In the genomic region with DNA sequence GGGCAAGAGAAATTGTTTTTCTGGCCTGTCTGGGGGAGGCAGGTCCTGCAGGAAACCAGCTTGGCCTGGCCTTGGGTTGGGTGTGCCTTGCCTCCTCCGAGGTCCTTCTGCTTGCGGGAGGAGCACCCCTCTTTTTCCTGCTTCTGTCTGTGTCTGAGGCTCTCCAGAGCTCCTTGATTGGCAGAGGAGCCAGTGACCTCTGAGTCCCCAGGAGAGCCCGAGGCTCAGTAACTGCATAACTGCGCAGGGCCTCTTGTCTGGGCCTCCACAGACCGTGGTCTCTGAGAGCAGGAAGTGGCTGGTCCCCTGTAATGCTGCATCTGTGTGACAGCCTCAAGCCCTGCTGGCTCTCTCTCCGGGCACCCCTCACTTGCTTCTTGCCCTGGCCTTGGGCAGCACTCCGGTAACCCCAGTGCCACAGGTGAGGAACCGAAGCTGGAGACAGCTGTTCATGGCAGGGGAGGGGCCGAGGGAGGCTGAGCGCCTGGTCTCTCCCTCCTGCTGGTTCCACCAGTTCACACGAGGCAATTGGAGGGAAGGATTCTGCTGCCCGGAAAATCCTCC, we compare ENCODE assay signal across 8 cellular contexts. TPM values are rescaled to one million over a fixed set of nuclear protein-coding genes. Genes with fewer than 3 reads are reported as not detected.
DNase-seq lines count a peak whose midpoint lies in the region; ATAC-seq and TF ChIP-seq lines count a peak whose summit lies in the region.

No MANE protein-coding gene starts in this region.

- no peak for TF ChIP-seq RAD21 in liver (IDR thresholded peaks at IDR 0.05)

- H3K4me3 Mint-ChIP-seq in activated naive CD4-positive, alpha-beta T cell treated with anti-CD3 and anti-CD28 coated beads for 36 hours = peak overlapping the region; percentile 87
- peak overlapping the region; percentile 94 for H3K4me3 Mint-ChIP-seq in activated naive CD8-positive, alpha-beta T cell

- peak; percentile 21 for DNase-seq in activated naive CD4-positive, alpha-beta T cell treated with anti-CD3 and anti-CD28 coated beads for 36 hours
- DNase-seq in activated naive CD4-positive, alpha-beta T cell (lab: John Stamatoyannopoulos, UW) = no peak
- DNase-seq in transverse colon (peak; percentile 47), retina (no peak)

- H3K27ac Mint-ChIP-seq in activated naive CD4-positive, alpha-beta T cell treated with anti-CD3 and anti-CD28 coated beads for 36 hours = peak overlapping the region; percentile 87
- peak overlapping the region; percentile 92 for H3K27ac Mint-ChIP-seq in activated naive CD8-positive, alpha-beta T cell

- H3K9me3 Mint-ChIP-seq in activated naive CD4-positive, alpha-beta T cell treated with anti-CD3 and anti-CD28 coated beads for 36 hours = no peaks in the 10 kb centered on the region
- no peaks in the 10 kb centered on the region for H3K9me3 Mint-ChIP-seq in activated naive CD8-positive, alpha-beta T cell (ENCODE audit: low read depth)

- no peaks in the 10 kb centered on the region for H3K27me3 Mint-ChIP-seq in activated naive CD4-positive, alpha-beta T cell treated with anti-CD3 and anti-CD28 coated beads for 36 hours (ENCODE audit: low read depth)
- H3K27me3 Mint-ChIP-seq in activated naive CD8-positive, alpha-beta T cell = no peaks in the 10 kb centered on the region

- ATAC-seq in HG02852 (IDR thresholded peaks at IDR 0.05; ENCODE audit: unreplicated experiment) (no peak), HG03469 (IDR thresholded peaks at IDR 0.05; ENCODE audit: unreplicated experiment) (no peak)

- H3K27ac ChIP-seq in liver (ENCODE audit: low read depth in 1 of 2, low read length in 2 of 2) (peak overlapping the region in 1 of 2 donors; percentile 41), transverse colon (peak overlapping the region; percentile 93 to 98 (median 97))

- peak; percentile 25 for TF ChIP-seq POLR2A in transverse colon (IDR thresholded peaks at IDR 0.05)

- peaks cover 35% of the 10 kb centered on the region for H3K4me1 Mint-ChIP-seq in activated naive CD4-positive, alpha-beta T cell treated with anti-CD3 and anti-CD28 coated beads for 36 hours (ENCODE audit: low read depth)
- peaks cover 17% of the 10 kb centered on the region for H3K4me1 Mint-ChIP-seq in activated naive CD8-positive, alpha-beta T cell (ENCODE audit: low read depth)

- H3K4me1 ChIP-seq in liver (ENCODE audit: control insufficient read depth in 4 of 4, insufficient read depth in 4 of 4, low read length in 3 of 4) (peaks cover 22 to 57% (median 42%) of the 10 kb centered on the region in 4 donors), transverse colon (peaks cover 38 to 62% (median 59%) of the 10 kb centered on the region in 4 donors)

- peaks cover 4% of the 10 kb centered on the region for H3K36me3 Mint-ChIP-seq in activated naive CD4-positive, alpha-beta T cell treated with anti-CD3 and anti-CD28 coated beads for 36 hours (ENCODE audit: low read depth)
- peaks cover 2% of the 10 kb centered on the region for H3K36me3 Mint-ChIP-seq in activated naive CD8-positive, alpha-beta T cell

- H3K36me3 ChIP-seq in liver (ENCODE audit: control insufficient read depth in 4 of 4, insufficient read depth in 3 of 4, low read depth in 1 of 4, low read length in 3 of 4) = no peaks in the 10 kb centered on the region
- H3K36me3 ChIP-seq in transverse colon = no peaks in the 10 kb centered on the region

- H3K9ac ChIP-seq in liver (ENCODE audit: low read depth in 1 of 2, low read length in 2 of 2) = peak overlapping the region in 1 of 2 donors; percentile 56

- TF ChIP-seq CTCF in liver (IDR thresholded peaks at IDR 0.05; ENCODE audit: low read depth, low read length, missing input control) (no peak), transverse colon (IDR thresholded peaks at IDR 0.05) (no peak)

- intact Hi-C loops in activated naive CD4-positive, alpha-beta T cell treated with anti-CD3 and anti-CD28 coated beads for 36 hours (cut with micrococcal nuclease) = loop anchor here (5.0 kb wide), 2 partner anchors 153 to 473 kb away; a partner anchor contains a TSS
- intact Hi-C loops in transverse colon (cut with DNase I; ENCODE audit: low total_unique reads) = no loop called here

- H3K4me3 ChIP-seq in liver (ENCODE audit: low read depth in 1 of 3, low read length in 3 of 3) = peak overlapping the region; percentile 62 to 89 (median 87)
- peak overlapping the region; percentile 76 to 89 (median 82) for H3K4me3 ChIP-seq in transverse colon

- in situ Hi-C loops in transverse colon (cut with MboI; ENCODE audit: low pct_ligation_motif_present in 1 of 4, low pct_unique_long_range_greater_than_20kb in 1 of 4, low sequenced_read_pairs in 3 of 4) = no loop called here

- 65% methylated on average over 12 of the region's 12 CpGs for WGBS in liver
- 27% methylated on average over 11 of the region's 12 CpGs; no CpG with 5 or more reads in 1 of the 2 donors for WGBS in transverse colon (ENCODE audit: low coverage in 1 of 2), 2 donors

- no peak for TF ChIP-seq EP300 in transverse colon (IDR thresholded peaks at IDR 0.05; ENCODE audit: low read depth)

- H3K9me3 ChIP-seq in liver (ENCODE audit: control insufficient read depth in 4 of 4, low read length in 3 of 4) = no peaks in the 10 kb centered on the region
- H3K9me3 ChIP-seq in transverse colon = no peaks in the 10 kb centered on the region

- CTCF ChIA-PET in activated naive CD4-positive, alpha-beta T cell treated with anti-CD3 and anti-CD28 coated beads for 36 hours (lab: Charles Lee) = no interaction called here

- no peaks in the 10 kb centered on the region for H3K27me3 ChIP-seq in liver (ENCODE audit: control insufficient read depth in 4 of 4, insufficient read depth in 4 of 4, low read length in 3 of 4)
- no peaks in the 10 kb centered on the region for H3K27me3 ChIP-seq in transverse colon

TF ChIP-seq in liver, 16 proteins besides CTCF, POLR2A, EP300 and RAD21:
- no peak for TF ChIP-seq SP1 (IDR thresholded peaks at IDR 0.05)
- TF ChIP-seq, protein P1, sequence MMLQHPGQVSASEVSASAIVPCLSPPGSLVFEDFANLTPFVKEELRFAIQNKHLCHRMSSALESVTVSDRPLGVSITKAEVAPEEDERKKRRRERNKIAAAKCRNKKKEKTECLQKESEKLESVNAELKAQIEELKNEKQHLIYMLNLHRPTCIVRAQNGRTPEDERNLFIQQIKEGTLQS (IDR thresholded peaks at IDR 0.05) = no peak

RNA-seq across cellular contexts. Expression of a gene that starts 1.6 kb away (rescaled TPM):
- 10 to 100 TPM; 54.4 to 56.9 TPM for total RNA-seq in activated naive CD4-positive, alpha-beta T cell treated with anti-CD3 and anti-CD28 coated beads for 36 hours
- 10 to 100 TPM; 26.2 to 37.2 TPM for total RNA-seq in liver
- 10 to 100 TPM in 1 of 2 donors, 1 to 10 TPM in 1; 5.9 to 17.0 TPM for polyA plus RNA-seq in liver
- 100 to 1,000 TPM; 108 to 388 (median 175) TPM for total RNA-seq in transverse colon

RNA-seq across cellular contexts. Expression of a gene that starts 31.1 kb away (rescaled TPM):
- not detected for total RNA-seq in activated naive CD4-positive, alpha-beta T cell treated with anti-CD3 and anti-CD28 coated beads for 36 hours
- total RNA-seq in liver (not detected), transverse colon (not detected)
- polyA plus RNA-seq in liver = not detected

RNA-seq across cellular contexts. Expression of a gene that starts 37.7 kb away (rescaled TPM):
- total RNA-seq in activated naive CD4-positive, alpha-beta T cell treated with anti-CD3 and anti-CD28 coated beads for 36 hours = under 1 TPM; 0.60 to 0.67 TPM
- 1 to 10 TPM in 1 of 2 donors, under 1 TPM in 1; 0.25 to 7.0 TPM for total RNA-seq in liver
- under 1 TPM in 1 of 2 donors, not detected in 1; 0.17 TPM for polyA plus RNA-seq in liver
- total RNA-seq in transverse colon = under 1 TPM in 3 of 4 donors, not detected in 1; 0.55 to 0.75 (median 0.64) TPM

RNA-seq across cellular contexts. Expression of a gene that starts 40.7 kb away (rescaled TPM):
- total RNA-seq in activated naive CD4-positive, alpha-beta T cell treated with anti-CD3 and anti-CD28 coated beads for 36 hours = 10 to 100 TPM; 18.6 to 19.2 TPM
- total RNA-seq in liver (100 to 1,000 TPM in 1 of 2 donors, 10 to 100 TPM in 1; 16.8 to 144 TPM), transverse colon (100 to 1,000 TPM in 1 of 4 donors, 10 to 100 TPM in 3; 37.4 to 115 (median 56.0) TPM)
- 10 to 100 TPM; 18.9 to 22.4 TPM for polyA plus RNA-seq in liver

Comparison
In these comparisons a context has a peak if more than half of its experiments do, and no peak if none do; other contexts are left out.
1. DNase-seq: peak in activated naive CD4-positive, alpha-beta T cell treated with anti-CD3 and anti-CD28 coated beads for 36 hours (single experiment) and transverse colon (single experiment); none in activated naive CD4-positive, alpha-beta T cell (0 of 4) and retina (single experiment).